In the genomic region with DNA sequence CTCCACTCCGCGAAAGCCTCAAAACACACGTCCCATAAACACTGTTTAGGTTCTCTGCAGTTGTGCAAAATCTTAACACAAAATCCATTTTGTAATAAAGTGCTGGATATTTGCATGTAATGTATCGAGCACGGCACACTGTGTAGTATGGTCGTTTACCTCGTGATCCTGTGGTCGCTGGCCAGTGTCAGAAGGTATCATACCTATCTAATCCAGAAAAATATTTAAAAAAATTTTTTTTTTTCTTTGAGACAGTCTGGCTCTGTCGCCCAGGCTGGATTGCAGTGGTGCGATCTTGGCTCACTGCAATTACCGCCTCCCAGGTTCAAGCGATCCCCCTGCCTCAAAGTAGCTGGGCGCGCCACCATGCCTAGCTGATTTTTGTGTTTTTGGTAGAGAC, we compare ENCODE assay signal across 8 cellular contexts. TPM values are rescaled to one million over a fixed set of nuclear protein-coding genes. Genes with fewer than 3 reads are reported as not detected.
A peak's percentile ranks its signal among the peaks of the same experiment; 100 is the strongest.
DNase-seq lines count a peak whose midpoint lies in the region; ATAC-seq, FAIRE-seq and TF ChIP-seq lines count a peak whose summit lies in the region.

No MANE protein-coding gene starts in this region.

- H2AFZ ChIP-seq in HepG2 (ENCODE audit: low read length), result no peak overlapping the region

- H3K36me3 Mint-ChIP-seq in activated CD4-positive, alpha-beta T cell treated with anti-CD3 and anti-CD28 coated beads, Interleukin-2, amount 10 ng/mL, durations not matched to agents 7 days and 5 days (ENCODE audit: low read depth), result peaks cover 36% of the 10 kb centered on the region

- H3K4me1 ChIP-seq in adrenal gland (replicated peaks in 1 of 2), result peaks cover 15 to 38% of the 10 kb centered on the region in 2 donors
- peaks cover 28% of the 10 kb centered on the region for H3K4me1 ChIP-seq in HepG2 (ENCODE audit: insufficient read depth, low read length)
- H3K4me1 ChIP-seq in thoracic aorta (ENCODE audit: control insufficient read depth in 1 of 2, low read depth in 2 of 2), result peaks cover 14 to 17% of the 10 kb centered on the region in 2 donors

- no peaks in the 10 kb centered on the region for H3K9me3 Mint-ChIP-seq in activated CD4-positive, alpha-beta T cell treated with anti-CD3 and anti-CD28 coated beads, Interleukin-2, amount 10 ng/mL, durations not matched to agents 7 days and 5 days

- peak overlapping the region; percentile 94 for H3K4me2 ChIP-seq in HepG2 (ENCODE audit: low read depth, low read length)

- H3K4me3 Mint-ChIP-seq in activated CD4-positive, alpha-beta T cell treated with anti-CD3 and anti-CD28 coated beads, Interleukin-2, amount 10 ng/mL, durations not matched to agents 7 days and 5 days, result peak overlapping the region; percentile 95

- peaks cover 0 to 46% of the 10 kb centered on the region in 2 donors for H3K36me3 ChIP-seq in adrenal gland (replicated peaks in 1 of 2)
- H3K36me3 ChIP-seq in HepG2 (replicated peaks in 1 of 2; ENCODE audit: control insufficient read depth in 1 of 2, insufficient read depth in 2 of 2, low read length in 2 of 2), result peaks cover 25 to 42% of the 10 kb centered on the region in 2 experiments
- peaks cover 19% of the 10 kb centered on the region for H3K36me3 ChIP-seq in thoracic aorta

- no peak for TF ChIP-seq RAD21 in HepG2 (CRISPR knock-in tag; IDR thresholded peaks at IDR 0.05)

- peak overlapping the region; percentile 99 for H3K9ac ChIP-seq in HepG2 (ENCODE audit: insufficient read depth, low read depth, low read length)

- no peaks in the 10 kb centered on the region for H3K9me3 ChIP-seq in adrenal gland (replicated peaks in 1 of 3)
- no peaks in the 10 kb centered on the region for H3K9me3 ChIP-seq in HepG2 (ENCODE audit: low read length)
- no peaks in the 10 kb centered on the region for H3K9me3 ChIP-seq in thoracic aorta

- POLR2A ChIA-PET in activated CD4-positive, alpha-beta T cell treated with anti-CD3 and anti-CD28 coated beads, Interleukin-2, amount 10 ng/mL, durations not matched to agents 7 days and 5 days (lab: Charles Lee), result no interaction called here
- POLR2A ChIA-PET in HepG2 (lab: Yijun Ruan, JAX), result interaction anchor here (2.3 to 2.7 kb wide), 2 partner anchors 9 to 12 kb away, joined by 22 to 44 read pairs; a partner anchor contains a TSS

- no peak for TF ChIP-seq EP300 in HepG2 (IDR thresholded peaks at IDR 0.05; ENCODE audit: low read depth in 2 of 2, low read length in 2 of 2)
- TF ChIP-seq EP300 in HepG2 (CRISPR knock-in tag; IDR thresholded peaks at IDR 0.05; ENCODE audit: borderline replicate concordance), result no peak

- no TSS peak for BruUV-seq in HepG2 (replicated peaks; lab: Mats Ljungman, UMichigan)

- peaks cover 47% of the 10 kb centered on the region for H3K79me2 ChIP-seq in HepG2 (ENCODE audit: insufficient read depth, low read length)

- ATAC-seq in HepG2 (no peak), thoracic aorta (ENCODE audit: insufficient number of reproducible peaks, low FRiP score, low read depth) (no peak), esophagus mucosa (no peak)

- peak overlapping the region; percentile 93 for H3K27ac Mint-ChIP-seq in activated CD4-positive, alpha-beta T cell treated with anti-CD3 and anti-CD28 coated beads, Interleukin-2, amount 10 ng/mL, durations not matched to agents 7 days and 5 days

- TF ChIP-seq CTCF in adrenal gland (IDR thresholded peaks at IDR 0.05), result no peak
- no peak for TF ChIP-seq CTCF in HepG2 (CRISPR knock-in tag; IDR thresholded peaks at IDR 0.05)
- no peak for TF ChIP-seq CTCF in thoracic aorta (IDR thresholded peaks at IDR 0.05)

- H3K27me3 Mint-ChIP-seq in activated CD4-positive, alpha-beta T cell treated with anti-CD3 and anti-CD28 coated beads, Interleukin-2, amount 10 ng/mL, durations not matched to agents 7 days and 5 days, result peaks cover 8% of the 10 kb centered on the region

- H3K27ac ChIP-seq in adrenal gland (peak overlapping the region in 4 of 5 donors; percentile 76 to 95 (median 89)), HepG2 (ENCODE audit: extremely low read length, insufficient read depth, low read length) (peak overlapping the region; percentile 78), thoracic aorta (peak overlapping the region in 1 of 2 donors; percentile 66)

- H3K27me3 ChIP-seq in adrenal gland (no peaks in the 10 kb centered on the region), HepG2 (ENCODE audit: control insufficient read depth in 1 of 2, insufficient read depth in 2 of 2, low read length in 2 of 2) (peaks cover 18 to 41% of the 10 kb centered on the region in 2 experiments), thoracic aorta (replicated peaks; ENCODE audit: insufficient read depth) (no peaks in the 10 kb centered on the region)

- FAIRE-seq in HepG2 (lab: Jason Lieb, UNC), result no peak

- CTCF ChIA-PET in activated CD4-positive, alpha-beta T cell treated with anti-CD3 and anti-CD28 coated beads, Interleukin-2, amount 10 ng/mL, durations not matched to agents 7 days and 5 days (lab: Charles Lee), result interaction anchor here (0.6 to 2.0 kb wide), 4 partner anchors 8 to 164 kb away, joined by 3 to 9 read pairs (median 4); a partner anchor contains a TSS
- CTCF ChIA-PET in HepG2 (lab: Yijun Ruan, JAX; ENCODE audit: low intra/inter-chr PET ratio, low total read pairs), result no interaction called here

- no peak for TF ChIP-seq POLR2A in adrenal gland (IDR thresholded peaks at IDR 0.05)
- no peak for TF ChIP-seq POLR2A in HepG2 (IDR thresholded peaks at IDR 0.05; ENCODE audit: insufficient read depth in 1 of 2, low read depth in 2 of 2, low read length in 2 of 2)

- peaks cover 59% of the 10 kb centered on the region for H4K20me1 ChIP-seq in HepG2 (ENCODE audit: insufficient read depth, low read length)

- in situ Hi-C loops in HepG2 (cut with HindIII; ENCODE audit: extremely low pct_ligation_motif_present, low pct_unique_long_range_greater_than_20kb), result no loop called here

- H3K4me1 Mint-ChIP-seq in activated CD4-positive, alpha-beta T cell treated with anti-CD3 and anti-CD28 coated beads, Interleukin-2, amount 10 ng/mL, durations not matched to agents 7 days and 5 days, result peaks cover 44% of the 10 kb centered on the region

- no peak for DNase-seq in activated CD4-positive, alpha-beta T cell treated with anti-CD3 and anti-CD28 coated beads, Interleukin-2, amount 10 ng/mL, durations not matched to agents 7 days and 5 days
- DNase-seq in activated CD4-positive, alpha-beta T cell treated with anti-CD3 and anti-CD28 coated beads for 48 hours, result no peak
- DNase-seq in adrenal gland (no peak), HepG2 (ENCODE audit: low spot score) (no peak), thoracic aorta (ENCODE audit: low spot score) (no peak), NCI-H510A (lab: John Stamatoyannopoulos, UW) (no peak), DMS53 treated with DMSO at 0.1 percent for 48 hours (lab: John Stamatoyannopoulos, UW; ENCODE audit: unreplicated experiment) (no peak)

- WGBS in adrenal gland, 4 donors, result 49 to 55% (median 51%) methylated on average over 12 to 14 of the region's 14 CpGs
- 33% methylated on average over 14 of the region's 14 CpGs for WGBS in HepG2 (ENCODE audit: low lambda C conversion rate)

- intact Hi-C loops in adrenal gland (cut with DNase I), result loop anchor here in 1 of 2 donors (5.0 kb wide), 1 partner anchor 153 kb away; no protein-coding TSS in a partner anchor
- intact Hi-C loops in HepG2 (cut with micrococcal nuclease; ENCODE audit: unreplicated experiment), result loop anchor here (10.0 kb wide), 2 partner anchors 250 to 410 kb away; no protein-coding TSS in a partner anchor

- H3K4me3 ChIP-seq in adrenal gland (peak overlapping the region in 3 of 4 donors; percentile 14 to 100 (median 94)), HepG2 (replicated peaks in 1 of 3; ENCODE audit: insufficient read depth in 1 of 3, low read depth in 2 of 3, low read length in 3 of 3) (peak overlapping the region; percentile 92 to 99 (median 97)), thoracic aorta (peak overlapping the region; percentile 91)

RNA-seq across cellular contexts. Expression of a gene that starts 1.0 kb away (rescaled TPM):
- 1,000 to 10,000 TPM; 1,114 to 1,326 TPM for total RNA-seq in activated CD4-positive, alpha-beta T cell treated with anti-CD3 and anti-CD28 coated beads, Interleukin-2, amount 10 ng/mL, durations not matched to agents 7 days and 5 days
- 100 to 1,000 TPM; 136 to 899 (median 690) TPM for total RNA-seq in adrenal gland
- 1,000 to 10,000 TPM in 2 of 3 donors, 100 to 1,000 TPM in 1; 998 to 1,921 (median 1,717) TPM for polyA plus RNA-seq in adrenal gland
- total RNA-seq in HepG2 (2016; rRNA removed; fragmentation: Illumina TruSeq; extraction: Trizol), result 2,370 and 2,621 TPM in 2 replicates
- 2,846 and 3,171 TPM in 2 replicates for total RNA-seq in HepG2 (2016; cell fraction: cytosol; rRNA removed; fragmentation: Illumina TruSeq; extraction: Trizol; ENCODE audit: low read depth)
- 2,344 and 2,494 TPM in 2 replicates for total RNA-seq in HepG2 (2016; cell fraction: insoluble cytoplasmic fraction; rRNA removed; fragmentation: Illumina TruSeq; extraction: Trizol)
- 4,564 and 4,636 TPM in 2 replicates for total RNA-seq in HepG2 (2016; cell fraction: membrane; rRNA removed; fragmentation: Illumina TruSeq; extraction: Trizol)
- total RNA-seq in HepG2 (2016; cell fraction: nucleus; rRNA removed; fragmentation: Illumina TruSeq; extraction: Trizol), result 746 and 817 TPM in 2 replicates
- polyA plus RNA-seq in HepG2 (2011; rRNA removed), result 2,077 and 2,372 TPM in 2 replicates
- 407 and 1,119 TPM in 2 replicates for polyA plus RNA-seq in HepG2 (2011; cell fraction: cytosol; rRNA removed)
- polyA plus RNA-seq in HepG2 (2011; cell fraction: nucleus; rRNA removed), result 463 and 488 TPM in 2 replicates
- polyA plus RNA-seq in HepG2 (2012), result 4,774 and 5,492 TPM in 2 replicates
- 3,783 and 3,983 TPM in 2 replicates for polyA plus RNA-seq in HepG2 (2016; cell fraction: cytosol; fragmentation: Illumina TruSeq; extraction: Trizol; ENCODE audit: low read depth)
- polyA plus RNA-seq in HepG2 (2016; cell fraction: insoluble cytoplasmic fraction; fragmentation: Illumina TruSeq; extraction: Trizol; ENCODE audit: low read depth), result 2,521 and 2,667 TPM in 2 replicates
- polyA plus RNA-seq in HepG2 (2016; cell fraction: membrane; fragmentation: Illumina TruSeq; extraction: Trizol; ENCODE audit: low read depth), result 4,834 and 4,888 TPM in 2 replicates
- 1,405 and 1,472 TPM in 2 replicates for polyA plus RNA-seq in HepG2 (2016; cell fraction: nucleus; fragmentation: Illumina TruSeq; extraction: Trizol; ENCODE audit: insufficient read depth, low read depth)
- polyA minus RNA-seq in HepG2 (2011; rRNA and poly(A)+ RNA removed; ENCODE audit: low replicate concordance), result 264 and 339 TPM in 2 replicates
- 484 and 523 TPM in 2 replicates for polyA minus RNA-seq in HepG2 (2011; cell fraction: cytosol; rRNA and poly(A)+ RNA removed)
- polyA minus RNA-seq in HepG2 (2011; cell fraction: nucleus; rRNA and poly(A)+ RNA removed), result 268 and 368 TPM in 2 replicates
- total RNA-seq in thoracic aorta, result 100 to 1,000 TPM; 163 to 177 TPM
- 1,104 TPM for total RNA-seq in esophagus mucosa

RNA-seq across cellular contexts. Expression of a gene that starts 8.9 kb away (rescaled TPM):
- 10 to 100 TPM; 10.2 to 11.9 TPM for total RNA-seq in activated CD4-positive, alpha-beta T cell treated with anti-CD3 and anti-CD28 coated beads, Interleukin-2, amount 10 ng/mL, durations not matched to agents 7 days and 5 days
- total RNA-seq in adrenal gland (10 to 100 TPM in 4 of 8 donors, 1 to 10 TPM in 4; 4.3 to 24.0 (median 9.9) TPM), HepG2 (2016; rRNA removed; fragmentation: Illumina TruSeq; extraction: Trizol) (0.32 and 0.77 TPM in 2 replicates), thoracic aorta (1 to 10 TPM; 2.4 to 3.3 TPM), esophagus mucosa (0.88 TPM)
- polyA plus RNA-seq in adrenal gland (10 to 100 TPM in 1 of 3 donors, 1 to 10 TPM in 2; 2.9 to 40.5 (median 5.6) TPM), HepG2 (2011; rRNA removed) (0.96 and 1.6 TPM in 2 replicates)
- 0.09 and 0.20 TPM in 2 replicates for total RNA-seq in HepG2 (2016; cell fraction: cytosol; rRNA removed; fragmentation: Illumina TruSeq; extraction: Trizol; ENCODE audit: low read depth)
- 0.56 and 0.83 TPM in 2 replicates for total RNA-seq in HepG2 (2016; cell fraction: insoluble cytoplasmic fraction; rRNA removed; fragmentation: Illumina TruSeq; extraction: Trizol)
- 0.56 and 0.76 TPM in 2 replicates for total RNA-seq in HepG2 (2016; cell fraction: membrane; rRNA removed; fragmentation: Illumina TruSeq; extraction: Trizol)
- 0.72 and 1.6 TPM in 2 replicates for total RNA-seq in HepG2 (2016; cell fraction: nucleus; rRNA removed; fragmentation: Illumina TruSeq; extraction: Trizol)
- 0.88 and 1.1 TPM in 2 replicates for polyA plus RNA-seq in HepG2 (2011; cell fraction: cytosol; rRNA removed)
- 1.7 and 2.0 TPM in 2 replicates for polyA plus RNA-seq in HepG2 (2011; cell fraction: nucleus; rRNA removed)
- 0.34 and 1.0 TPM in 2 replicates for polyA plus RNA-seq in HepG2 (2012)
- polyA plus RNA-seq in HepG2 (2016; cell fraction: cytosol; fragmentation: Illumina TruSeq; extraction: Trizol; ENCODE audit: low read depth), result 0.05 and 0.17 TPM in 2 replicates
- polyA plus RNA-seq in HepG2 (2016; cell fraction: insoluble cytoplasmic fraction; fragmentation: Illumina TruSeq; extraction: Trizol; ENCODE audit: low read depth), result 0.27 and 0.61 TPM in 2 replicates
- polyA plus RNA-seq in HepG2 (2016; cell fraction: membrane; fragmentation: Illumina TruSeq; extraction: Trizol; ENCODE audit: low read depth), result 0.23 and 0.50 TPM in 2 replicates
- polyA plus RNA-seq in HepG2 (2016; cell fraction: nucleus; fragmentation: Illumina TruSeq; extraction: Trizol; ENCODE audit: insufficient read depth, low read depth), result 1.9 and 2.0 TPM in 2 replicates
- 3.4 and 3.8 TPM in 2 replicates for polyA minus RNA-seq in HepG2 (2011; rRNA and poly(A)+ RNA removed; ENCODE audit: low replicate concordance)
- polyA minus RNA-seq in HepG2 (2011; cell fraction: cytosol; rRNA and poly(A)+ RNA removed), result 0.18 and 0.89 TPM in 2 replicates
- 0.52 and 1.1 TPM in 2 replicates for polyA minus RNA-seq in HepG2 (2011; cell fraction: nucleus; rRNA and poly(A)+ RNA removed)
